ENCODE assay signal across 16 cellular contexts in genomic region chr12:57514720-57515467, GRCh38. TPM values are rescaled to one million over a fixed set of nuclear protein-coding genes. Genes with fewer than 3 reads are reported as not detected.
DNase-seq lines count a peak whose midpoint lies in the region; ATAC-seq, FAIRE-seq and TF ChIP-seq lines count a peak whose summit lies in the region.
"Had no signal": no experiment of that assay in that cellular context is flagged by ENCODE, and none has a peak within 500 bp of the region (broad histone marks: within the 10 kb centered on the region; RNA-seq: fewer than 3 reads in every experiment).

No MANE protein-coding gene starts in this region.

- no peak overlapping the region for H4K5ac ChIP-seq in H1 (ENCODE audit: insufficient read length, low read depth, low read length)

- no peak for TF ChIP-seq CTCF in H1 (IDR thresholded peaks at IDR 0.05; ENCODE audit: control extremely low read depth in 1 of 3, insufficient read depth in 1 of 3, low read depth in 1 of 3, low read length in 3 of 3)
- no peak for TF ChIP-seq CTCF in ascending aorta (IDR thresholded peaks at IDR 0.05)

- no peak overlapping the region for H3K4me2 ChIP-seq in H1 (ENCODE audit: insufficient read depth in 1 of 2, low read depth in 2 of 2, low read length in 2 of 2)
- H3K4me2 ChIP-seq: BLaER1 had no signal

- no peak overlapping the region for H2BK15ac ChIP-seq in H1 (ENCODE audit: low read length)

- H2BK120ac ChIP-seq in H1 (replicated peaks; ENCODE audit: low read depth, low read length) = no peak overlapping the region

- no peak overlapping the region for H2BK20ac ChIP-seq in H1 (ENCODE audit: low read length)

- H2BK5ac ChIP-seq in H1 (ENCODE audit: low read depth, low read length) = no peak overlapping the region

- no peak overlapping the region for H3K9ac ChIP-seq in H1 (replicated peaks in 1 of 4; ENCODE audit: extremely low read depth in 1 of 4, low read depth in 3 of 4, low read length in 3 of 4)
- H3K9ac ChIP-seq: BLaER1 had no signal

- no peak overlapping the region for H3K18ac ChIP-seq in H1 (ENCODE audit: extremely low read depth, low read length)

- peaks cover 0 to 6% (median 4%) of the 10 kb centered on the region in 4 experiments; a peak in 3 of 7 replicates for H3K4me1 ChIP-seq in H1 (replicated peaks in 1 of 4; ENCODE audit: control insufficient read depth in 3 of 4, insufficient read depth in 4 of 4, low read length in 3 of 4)
- peaks cover 13 to 23% of the 10 kb centered on the region in 2 donors for H3K4me1 ChIP-seq in ascending aorta

- no peak overlapping the region for H3K56ac ChIP-seq in H1 (replicated peaks; ENCODE audit: insufficient read length, low read depth, low read length)

- H3K27ac ChIP-seq in H1 (ENCODE audit: low read depth, low read length) = no peak overlapping the region
- H3K27ac ChIP-seq in ascending aorta = no peak overlapping the region
- H3K27ac ChIP-seq: BLaER1, sigmoid colon had no signal

- no peak overlapping the region for H3K4me3 Mint-ChIP-seq in stimulated activated naive CD8-positive, alpha-beta T cell treated with anti-CD3 and anti-CD28 coated beads, Interleukin-15, Interleukin-2, amounts not matched to agents 100 ng/mL and 50 ng/mL, for 24 hours
- H3K4me3 Mint-ChIP-seq: activated naive CD8-positive, alpha-beta T cell treated with anti-CD3 and anti-CD28 coated beads, Interleukin-2, amount 10 ng/mL, durations not matched to agents 7 days and 5 days; nephron progenitor cell had no signal

- H3K27me3 Mint-ChIP-seq in stimulated activated naive CD8-positive, alpha-beta T cell treated with anti-CD3 and anti-CD28 coated beads, Interleukin-15, Interleukin-2, amounts not matched to agents 100 ng/mL and 50 ng/mL, for 24 hours = no peaks in the 10 kb centered on the region
- H3K27me3 Mint-ChIP-seq: activated naive CD8-positive, alpha-beta T cell treated with anti-CD3 and anti-CD28 coated beads, Interleukin-2, amount 10 ng/mL, durations not matched to agents 7 days and 5 days had no signal

- no peak for FAIRE-seq in H1 (lab: Jason Lieb, UNC)

- POLR2A ChIA-PET in H1 (lab: Charles Lee; ENCODE audit: partially characterized antibody) = interaction anchor here (0.9 to 3.8 kb wide), 7 partner anchors 9 to 289 kb away, joined by 3 to 25 read pairs (median 3); partner anchors contain the start of gene MBD6

- peak overlapping the region; percentile 28 for H3K27ac Mint-ChIP-seq in stimulated activated naive CD8-positive, alpha-beta T cell treated with anti-CD3 and anti-CD28 coated beads, Interleukin-15, Interleukin-2, amounts not matched to agents 100 ng/mL and 50 ng/mL, for 24 hours
- H3K27ac Mint-ChIP-seq: activated naive CD8-positive, alpha-beta T cell treated with anti-CD3 and anti-CD28 coated beads, Interleukin-2, amount 10 ng/mL, durations not matched to agents 7 days and 5 days had no signal

- H3K23me2 ChIP-seq in H1 (ENCODE audit: low read depth, low read length) = peaks cover 7% of the 10 kb centered on the region

- TF ChIP-seq POLR2A in H1 (IDR thresholded peaks at IDR 0.05; ENCODE audit: control extremely low read depth in 1 of 2, low read depth in 2 of 2, low read length in 2 of 2) = no peak

- peaks cover 52 to 88% (median 69%) of the 10 kb centered on the region in 4 experiments for H3K36me3 ChIP-seq in H1 (ENCODE audit: control insufficient read depth in 2 of 4, insufficient read depth in 4 of 4, low read length in 3 of 4)
- H3K36me3 ChIP-seq in ascending aorta = peaks cover 64 to 71% of the 10 kb centered on the region in 2 donors

- no peaks in the 10 kb centered on the region for H3K9me3 Mint-ChIP-seq in stimulated activated naive CD8-positive, alpha-beta T cell treated with anti-CD3 and anti-CD28 coated beads, Interleukin-15, Interleukin-2, amounts not matched to agents 100 ng/mL and 50 ng/mL, for 24 hours
- H3K9me3 Mint-ChIP-seq: activated naive CD8-positive, alpha-beta T cell treated with anti-CD3 and anti-CD28 coated beads, Interleukin-2, amount 10 ng/mL, durations not matched to agents 7 days and 5 days; nephron progenitor cell had no signal

- H3K14ac ChIP-seq in H1 (ENCODE audit: insufficient read length) = no peak overlapping the region

- H3K27me3 ChIP-seq in H1 (replicated peaks in 1 of 4; ENCODE audit: control insufficient read depth in 3 of 4, extremely low read depth in 1 of 4, insufficient read depth in 3 of 4, low read length in 3 of 4) = no peaks in the 10 kb centered on the region
- H3K27me3 ChIP-seq in ascending aorta = no peaks in the 10 kb centered on the region
- H3K27me3 ChIP-seq: BLaER1, sigmoid colon had no signal

- WGBS in H1 (ENCODE audit: extremely low coverage in 1 of 2, insufficient coverage in 1 of 2, insufficient read length in 1 of 2, insufficient replicate concordance in 2 of 2, low coverage in 1 of 2, low lambda C conversion rate in 2 of 2, missing lambda C conversion rate in 1 of 2), 2 experiments = 81% methylated on average over 9 of the region's 9 CpGs; no CpG with 5 or more reads in 1 of the 2 experiments

- ATAC-seq in stimulated activated naive CD8-positive, alpha-beta T cell treated with anti-CD3 and anti-CD28 coated beads, Interleukin-15, Interleukin-2, amounts not matched to agents 100 U/mL and 50 U/mL, for 24 hours = no peak

- H3K4ac ChIP-seq in H1 (replicated peaks; ENCODE audit: insufficient read length, low read depth, low read length) = no peak overlapping the region

- peaks cover 27% of the 10 kb centered on the region for H3K4me1 Mint-ChIP-seq in stimulated activated naive CD8-positive, alpha-beta T cell treated with anti-CD3 and anti-CD28 coated beads, Interleukin-15, Interleukin-2, amounts not matched to agents 100 ng/mL and 50 ng/mL, for 24 hours (ENCODE audit: low read depth)

- CTCF ChIA-PET in H1 (lab: Charles Lee; ENCODE audit: partially characterized antibody) = interaction anchor here (0.6 to 1.2 kb wide), 7 partner anchors 9 to 1168 kb away, joined by 3 to 6 read pairs (median 4); partner anchors contain the start of gene MARS1

- H2AFZ ChIP-seq in H1 (ENCODE audit: low read length) = no peak overlapping the region

- TF ChIP-seq RAD21 in H1 (IDR thresholded peaks at IDR 0.05 in 1 of 2, conservative IDR thresholded peaks at IDR 0.05 in 1 of 2; ENCODE audit: low read depth in 2 of 2, low read length in 2 of 2) = no peak

- H3K36me3 Mint-ChIP-seq in stimulated activated naive CD8-positive, alpha-beta T cell treated with anti-CD3 and anti-CD28 coated beads, Interleukin-15, Interleukin-2, amounts not matched to agents 100 ng/mL and 50 ng/mL, for 24 hours (ENCODE audit: low read depth) = peaks cover 81% of the 10 kb centered on the region

- no peak overlapping the region for H4K91ac ChIP-seq in H1 (replicated peaks; ENCODE audit: insufficient read length, low read length)

- H3K9me3 ChIP-seq in H1 (ENCODE audit: insufficient read depth in 2 of 2, low read depth in 1 of 2, low read length in 1 of 2) (no peaks in the 10 kb centered on the region), ascending aorta (no peaks in the 10 kb centered on the region)
- H3K9me3 ChIP-seq: BLaER1, sigmoid colon had no signal

- peaks cover 0 to 20% of the 10 kb centered on the region in 2 experiments; a peak in 2 of 4 replicates for H3K79me2 ChIP-seq in H1 (ENCODE audit: control insufficient read depth in 1 of 2, insufficient read depth in 2 of 2, low read length in 2 of 2)

- H2AK5ac ChIP-seq in H1 (ENCODE audit: low read depth, low read length) = no peak overlapping the region

- intact Hi-C loops in ascending aorta (cut with DNase I) = no loop called here

- H2BK12ac ChIP-seq in H1 (ENCODE audit: low read depth, low read length) = no peak overlapping the region

- peaks cover 7 to 18% of the 10 kb centered on the region in 2 experiments for H4K20me1 ChIP-seq in H1 (replicated peaks in 1 of 2; ENCODE audit: control insufficient read depth in 1 of 2, insufficient read depth in 2 of 2, low read length in 2 of 2)

- H3K79me1 ChIP-seq in H1 (ENCODE audit: low read depth, low read length) = no peaks in the 10 kb centered on the region

- DNase-seq in stimulated activated naive CD8-positive, alpha-beta T cell treated with anti-CD3 and anti-CD28 coated beads, Interleukin-15, Interleukin-2, amounts not matched to agents 100 U/mL and 50 U/mL, for 24 hours = no peak
- DNase-seq in NCI-H510A (lab: John Stamatoyannopoulos, UW) (peak; percentile 35), H1 (ENCODE audit: low read depth in 1 of 2, low spot score in 2 of 2) (no peak), NCI-H1694 (lab: John Stamatoyannopoulos, UW) (no peak), retina (no peak), ascending aorta (ENCODE audit: low spot score in 2 of 2) (no peak)
- DNase-seq in activated CD4-positive, alpha-beta T cell treated with anti-CD3 and anti-CD28 coated beads for 1 hour = no peak
- DNase-seq: activated naive CD8-positive, alpha-beta T cell treated with anti-CD3 and anti-CD28 coated beads, Interleukin-2, amount 10 ng/mL, durations not matched to agents 7 days and 5 days; IMR-90; NCI-H82; nephron progenitor cell; SHP77 treated with DMSO at 0.1 percent for 48 hours; sigmoid colon; stimulated activated CD4-positive, alpha-beta T cell treated with anti-CD3 and anti-CD28 coated beads, Interleukin-4, amount 100 ng/mL, for 24 hours had no signal

- no peak overlapping the region for H4K8ac ChIP-seq in H1 (ENCODE audit: extremely low read depth, insufficient read depth, low read length)

- H3K23ac ChIP-seq in H1 (ENCODE audit: insufficient read length) = no peak overlapping the region

- no peak for TF ChIP-seq EP300 in H1 (IDR thresholded peaks at IDR 0.05; ENCODE audit: borderline replicate concordance in 1 of 2, low read depth in 2 of 2, low read length in 2 of 2)

- no peak overlapping the region for H3K4me3 ChIP-seq in H1 (ENCODE audit: extremely low read depth in 1 of 4, insufficient read depth in 2 of 4, low read depth in 3 of 4, low read length in 4 of 4)
- no peak overlapping the region for H3K4me3 ChIP-seq in ascending aorta
- H3K4me3 ChIP-seq: BLaER1, sigmoid colon had no signal

RNA-seq across cellular contexts. Expression of gene DDIT3, which starts 5.4 kb away (rescaled TPM):
- total RNA-seq in H1 (2021; fragmentation: NEBNext Ultra II Directional; extraction: Animal tissue kit (Norgen Biotek cat#: 25700)) = 4.9 TPM in 2 replicates
- 4.7 and 5.7 TPM in 2 replicates for polyA plus RNA-seq in H1 (2011; rRNA removed)
- 8.3 TPM for polyA plus RNA-seq in H1 (2011; cell fraction: cytosol; rRNA removed)
- polyA plus RNA-seq in H1 (2011; cell fraction: nucleus; rRNA removed) = 7.3 TPM
- 7.7 to 11.2 TPM (median 8.3 TPM) in 4 replicates for polyA plus RNA-seq in H1 (2012, experiment 1 of 2)
- polyA plus RNA-seq in H1 (2012, experiment 2 of 2) = 3.0 TPM
- 5.7 TPM for polyA plus RNA-seq in H1 (2013, experiment 1 of 2)
- 5.5 TPM for polyA plus RNA-seq in H1 (2013, experiment 2 of 2)
- polyA minus RNA-seq in H1 (2011; rRNA and poly(A)+ RNA removed) = 6.0 and 7.0 TPM in 2 replicates
- 4.0 TPM for polyA minus RNA-seq in H1 (2011; cell fraction: cytosol; rRNA and poly(A)+ RNA removed)
- 14.7 TPM for polyA minus RNA-seq in H1 (2011; cell fraction: nucleus; rRNA and poly(A)+ RNA removed)
- 0.64 TPM for total RNA-seq in ascending aorta

RNA-seq across cellular contexts. Expression of gene MBD6, which starts 7.7 kb away (rescaled TPM):
- total RNA-seq in H1 (2021; fragmentation: NEBNext Ultra II Directional; extraction: Animal tissue kit (Norgen Biotek cat#: 25700)) = 32.3 and 32.7 TPM in 2 replicates
- polyA plus RNA-seq in H1 (2011; rRNA removed) = 3.9 and 6.9 TPM in 2 replicates
- polyA plus RNA-seq in H1 (2011; cell fraction: cytosol; rRNA removed) = 3.0 TPM
- 38.7 TPM for polyA plus RNA-seq in H1 (2011; cell fraction: nucleus; rRNA removed)
- 24.6 to 39.6 TPM (median 28.7 TPM) in 4 replicates for polyA plus RNA-seq in H1 (2012, experiment 1 of 2)
- 13.7 TPM for polyA plus RNA-seq in H1 (2012, experiment 2 of 2)
- 15.7 TPM for polyA plus RNA-seq in H1 (2013, experiment 1 of 2)
- 14.7 TPM for polyA plus RNA-seq in H1 (2013, experiment 2 of 2)
- 7.2 and 9.6 TPM in 2 replicates for polyA minus RNA-seq in H1 (2011; rRNA and poly(A)+ RNA removed)
- 3.5 TPM for polyA minus RNA-seq in H1 (2011; cell fraction: cytosol; rRNA and poly(A)+ RNA removed)
- polyA minus RNA-seq in H1 (2011; cell fraction: nucleus; rRNA and poly(A)+ RNA removed) = 20.6 TPM
- total RNA-seq in ascending aorta = 48.5 TPM

RNA-seq across cellular contexts. Expression of gene MARS1, which starts 27.0 kb away (rescaled TPM):
- 398 and 407 TPM in 2 replicates for total RNA-seq in H1 (2021; fragmentation: NEBNext Ultra II Directional; extraction: Animal tissue kit (Norgen Biotek cat#: 25700))
- 194 and 255 TPM in 2 replicates for polyA plus RNA-seq in H1 (2011; rRNA removed)
- 252 TPM for polyA plus RNA-seq in H1 (2011; cell fraction: cytosol; rRNA removed)
- polyA plus RNA-seq in H1 (2011; cell fraction: nucleus; rRNA removed) = 777 TPM
- 284 to 339 TPM (median 323 TPM) in 4 replicates for polyA plus RNA-seq in H1 (2012, experiment 1 of 2)
- polyA plus RNA-seq in H1 (2012, experiment 2 of 2) = 230 TPM
- polyA plus RNA-seq in H1 (2013, experiment 1 of 2) = 724 TPM
- polyA plus RNA-seq in H1 (2013, experiment 2 of 2) = 726 TPM
- 393 and 430 TPM in 2 replicates for polyA minus RNA-seq in H1 (2011; rRNA and poly(A)+ RNA removed)
- 168 TPM for polyA minus RNA-seq in H1 (2011; cell fraction: cytosol; rRNA and poly(A)+ RNA removed)
- 352 TPM for polyA minus RNA-seq in H1 (2011; cell fraction: nucleus; rRNA and poly(A)+ RNA removed)
- 78.0 TPM for total RNA-seq in ascending aorta

RNA-seq across cellular contexts. Expression of gene DCTN2, which starts 32.1 kb away (rescaled TPM):
- total RNA-seq in H1 (2021; fragmentation: NEBNext Ultra II Directional; extraction: Animal tissue kit (Norgen Biotek cat#: 25700)) = 89.3 and 90.3 TPM in 2 replicates
- 91.9 and 140 TPM in 2 replicates for polyA plus RNA-seq in H1 (2011; rRNA removed)
- 111 TPM for polyA plus RNA-seq in H1 (2011; cell fraction: cytosol; rRNA removed)
- 108 TPM for polyA plus RNA-seq in H1 (2011; cell fraction: nucleus; rRNA removed)
- 106 to 119 TPM (median 115 TPM) in 4 replicates for polyA plus RNA-seq in H1 (2012, experiment 1 of 2)
- polyA plus RNA-seq in H1 (2012, experiment 2 of 2) = 135 TPM
- 75.6 TPM for polyA plus RNA-seq in H1 (2013, experiment 1 of 2)
- 79.1 TPM for polyA plus RNA-seq in H1 (2013, experiment 2 of 2)
- 102 and 111 TPM in 2 replicates for polyA minus RNA-seq in H1 (2011; rRNA and poly(A)+ RNA removed)
- polyA minus RNA-seq in H1 (2011; cell fraction: cytosol; rRNA and poly(A)+ RNA removed) = 113 TPM
- polyA minus RNA-seq in H1 (2011; cell fraction: nucleus; rRNA and poly(A)+ RNA removed) = 72.6 TPM
- total RNA-seq in ascending aorta = 116 TPM

RNA-seq across cellular contexts. Expression of gene KIF5A, which starts 35.0 kb away (rescaled TPM):
- total RNA-seq in H1 (2021; fragmentation: NEBNext Ultra II Directional; extraction: Animal tissue kit (Norgen Biotek cat#: 25700)) = 21.9 and 22.8 TPM in 2 replicates
- polyA plus RNA-seq in H1 (2011; rRNA removed) = 10.7 and 11.7 TPM in 2 replicates
- 16.5 TPM for polyA plus RNA-seq in H1 (2011; cell fraction: cytosol; rRNA removed)
- 32.8 TPM for polyA plus RNA-seq in H1 (2011; cell fraction: nucleus; rRNA removed)
- 16.3 to 20.8 TPM (median 19.3 TPM) in 4 replicates for polyA plus RNA-seq in H1 (2012, experiment 1 of 2)
- 3.2 TPM for polyA plus RNA-seq in H1 (2012, experiment 2 of 2)
- polyA plus RNA-seq in H1 (2013, experiment 1 of 2) = 10.6 TPM
- 9.6 TPM for polyA plus RNA-seq in H1 (2013, experiment 2 of 2)
- polyA minus RNA-seq in H1 (2011; rRNA and poly(A)+ RNA removed) = 19.8 and 21.8 TPM in 2 replicates
- polyA minus RNA-seq in H1 (2011; cell fraction: cytosol; rRNA and poly(A)+ RNA removed) = 12.0 TPM
- 18.9 TPM for polyA minus RNA-seq in H1 (2011; cell fraction: nucleus; rRNA and poly(A)+ RNA removed)
- not detected for total RNA-seq in ascending aorta
